Comparison of ENCODE assay signal across 8 cellular contexts in the genomic region with DNA sequence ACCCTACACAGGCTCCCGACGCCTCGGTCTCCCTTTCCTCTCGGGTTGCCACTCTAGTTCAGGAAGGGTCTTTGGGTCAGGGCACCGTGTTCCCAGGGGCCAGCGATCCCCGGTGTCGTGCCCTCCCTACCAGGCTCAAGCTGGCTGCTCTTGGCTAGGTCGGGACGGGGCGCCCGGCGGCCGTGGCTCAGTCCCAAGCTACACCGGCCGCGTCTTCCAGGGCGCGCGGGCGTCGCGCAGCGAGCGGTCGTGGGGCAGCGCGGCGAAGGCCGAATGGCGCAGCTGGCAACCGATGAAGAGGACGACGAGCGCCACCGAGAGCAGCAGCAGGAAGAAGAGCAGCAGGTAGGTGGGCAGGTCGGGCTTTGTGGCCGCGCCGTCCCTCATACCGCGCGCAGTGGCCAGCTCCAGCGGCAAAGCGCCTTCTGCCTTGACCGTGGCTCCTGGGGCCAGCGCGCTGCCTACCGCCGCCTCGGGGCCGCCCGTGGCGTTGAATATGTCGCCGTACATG. TPM values are rescaled to one million over a fixed set of nuclear protein-coding genes. Genes with fewer than 3 reads are reported as not detected.
A peak's percentile ranks its signal among the peaks of the same experiment; 100 is the strongest.
DNase-seq lines count a peak whose midpoint lies in the region; ATAC-seq, FAIRE-seq and TF ChIP-seq lines count a peak whose summit lies in the region.

No MANE protein-coding gene starts in this region.

- peak overlapping the region; percentile 86 for H3K4me3 Mint-ChIP-seq in Calu3 (ENCODE audit: low read depth, unreplicated experiment)
- H3K4me3 Mint-ChIP-seq in activated T-helper 2 cell treated with anti-CD3 and anti-CD28 coated beads, Interferon-gamma antibody, Interleukin-2, Interleukin-4, amounts not matched to agents 10 μg/mL and 5 μg/mL and 100 μg/mL, durations not matched to agents 14 hours and 24 hours and 36 hours (ENCODE audit: low read depth): no peak overlapping the region
- no peak overlapping the region for H3K4me3 Mint-ChIP-seq in naive thymus-derived CD8-positive, alpha-beta T cell

- H3K4me3 ChIP-seq in pancreas: peak overlapping the region in 2 of 4 donors; percentile 18 to 42

- WGBS in pancreas, 2 donors: 1 to 2% methylated on average over 56 of the region's 56 CpGs

- DNase-seq in Calu3: peak; percentile 53
- DNase-seq in left ventricle myocardium superior: no peak
- DNase-seq in pancreas: peak in 1 of 6 donors; percentile 61
- no peak for DNase-seq in Ammon's horn (ENCODE audit: low spot score)
- DNase-seq in activated T-helper 2 cell treated with anti-CD3 and anti-CD28 coated beads, Interferon-gamma antibody, Interleukin-2, Interleukin-4, amounts not matched to agents 10 μg/mL and 5 μg/mL and 100 μg/mL, durations not matched to agents 14 hours and 24 hours and 36 hours (ENCODE audit: low spot score): no peak
- no peak for DNase-seq in activated gamma-delta T cell treated with Interleukin-2 at 50 U/mL for 16 hours
- no peak for DNase-seq in naive thymus-derived CD8-positive, alpha-beta T cell

- peaks cover 2% of the 10 kb centered on the region for H3K9me3 Mint-ChIP-seq in Calu3 (ENCODE audit: low read depth, unreplicated experiment)
- H3K9me3 Mint-ChIP-seq in activated T-helper 2 cell treated with anti-CD3 and anti-CD28 coated beads, Interferon-gamma antibody, Interleukin-2, Interleukin-4, amounts not matched to agents 10 μg/mL and 5 μg/mL and 100 μg/mL, durations not matched to agents 14 hours and 24 hours and 36 hours: no peaks in the 10 kb centered on the region
- peaks cover 0 to 11% (median 0%) of the 10 kb centered on the region in 9 donors for H3K9me3 Mint-ChIP-seq in naive thymus-derived CD8-positive, alpha-beta T cell

- H3K4me1 ChIP-seq in pancreas: peaks cover 0 to 7% (median 7%) of the 10 kb centered on the region in 3 donors

- peaks cover 23% of the 10 kb centered on the region for H3K36me3 Mint-ChIP-seq in Calu3 (ENCODE audit: insufficient read depth, unreplicated experiment)
- no peaks in the 10 kb centered on the region for H3K36me3 Mint-ChIP-seq in activated T-helper 2 cell treated with anti-CD3 and anti-CD28 coated beads, Interferon-gamma antibody, Interleukin-2, Interleukin-4, amounts not matched to agents 10 μg/mL and 5 μg/mL and 100 μg/mL, durations not matched to agents 14 hours and 24 hours and 36 hours (ENCODE audit: low read depth)
- peaks cover 0 to 8% (median 0%) of the 10 kb centered on the region in 3 donors for H3K36me3 Mint-ChIP-seq in naive thymus-derived CD8-positive, alpha-beta T cell

- no TSS peak for BruUV-seq in Calu3 (replicated peaks; lab: Mats Ljungman, UMichigan)

- peaks cover 21% of the 10 kb centered on the region for H3K4me1 Mint-ChIP-seq in Calu3 (ENCODE audit: low read depth, unreplicated experiment)
- H3K4me1 Mint-ChIP-seq in activated T-helper 2 cell treated with anti-CD3 and anti-CD28 coated beads, Interferon-gamma antibody, Interleukin-2, Interleukin-4, amounts not matched to agents 10 μg/mL and 5 μg/mL and 100 μg/mL, durations not matched to agents 14 hours and 24 hours and 36 hours (ENCODE audit: low read depth): no peaks in the 10 kb centered on the region
- H3K4me1 Mint-ChIP-seq in naive thymus-derived CD8-positive, alpha-beta T cell: peaks cover 0 to 6% (median 2%) of the 10 kb centered on the region in 4 donors

- H3K27ac ChIP-seq in pancreas: peak overlapping the region in 1 of 4 donors; percentile 4

- H3K36me3 ChIP-seq in pancreas: no peaks in the 10 kb centered on the region

- H3K27ac Mint-ChIP-seq in Calu3 (ENCODE audit: unreplicated experiment): no peak overlapping the region
- no peak overlapping the region for H3K27ac Mint-ChIP-seq in activated T-helper 2 cell treated with anti-CD3 and anti-CD28 coated beads, Interferon-gamma antibody, Interleukin-2, Interleukin-4, amounts not matched to agents 10 μg/mL and 5 μg/mL and 100 μg/mL, durations not matched to agents 14 hours and 24 hours and 36 hours
- H3K27ac Mint-ChIP-seq in naive thymus-derived CD8-positive, alpha-beta T cell: no peak overlapping the region

- peaks cover 40% of the 10 kb centered on the region for H3K27me3 Mint-ChIP-seq in Calu3 (ENCODE audit: unreplicated experiment)
- peaks cover 41% of the 10 kb centered on the region for H3K27me3 Mint-ChIP-seq in activated T-helper 2 cell treated with anti-CD3 and anti-CD28 coated beads, Interferon-gamma antibody, Interleukin-2, Interleukin-4, amounts not matched to agents 10 μg/mL and 5 μg/mL and 100 μg/mL, durations not matched to agents 14 hours and 24 hours and 36 hours (ENCODE audit: low read depth)
- H3K27me3 Mint-ChIP-seq in naive thymus-derived CD8-positive, alpha-beta T cell: peaks cover 15 to 54% (median 45%) of the 10 kb centered on the region in 5 donors

- no peaks in the 10 kb centered on the region for H3K9me3 ChIP-seq in pancreas

- intact Hi-C loops in Calu3 (cut with micrococcal nuclease; ENCODE audit: unreplicated experiment) (no loop called here), left ventricle myocardium superior (cut with micrococcal nuclease) (no loop called here), pancreas (cut with DNase I) (no loop called here)
- intact Hi-C loops in activated T-helper 2 cell treated with anti-CD3 and anti-CD28 coated beads, Interferon-gamma antibody, Interleukin-2, Interleukin-4, amounts not matched to agents 10 μg/mL and 5 μg/mL and 100 μg/mL, durations not matched to agents 14 hours and 24 hours and 36 hours (cut with micrococcal nuclease): no loop called here

- CTCF ChIA-PET in Calu3 (lab: Charles Lee): no interaction called here

- FAIRE-seq in pancreas (lab: Jason Lieb, UNC): no peak

- POLR2A ChIA-PET in naive thymus-derived CD8-positive, alpha-beta T cell (lab: Charles Lee): no interaction called here

- ATAC-seq in SK-N-SH treated with all-trans-retinoic acid at 6 μM for 48 hours (peak; percentile 42), left ventricle myocardium superior (peak; percentile 53), pancreas (peak; percentile 30 to 50 (median 46))
- no peak for ATAC-seq in naive thymus-derived CD8-positive, alpha-beta T cell

- TF ChIP-seq CTCF in Calu3 (IDR thresholded peaks at IDR 0.05; ENCODE audit: unreplicated experiment) (no peak), pancreas (IDR thresholded peaks at IDR 0.05) (no peak)

- no peaks in the 10 kb centered on the region for H3K27me3 ChIP-seq in pancreas

TF ChIP-seq in SK-N-SH treated with all-trans-retinoic acid at 6 μM for 48 hours, 23 proteins besides CTCF, POLR2A, EP300 and RAD21:
- TF ChIP-seq ZFP3 (CRISPR knock-in tag; IDR thresholded peaks at IDR 0.05) (no peak), GLIS3 (CRISPR knock-in tag; IDR thresholded peaks at IDR 0.05) (no peak), ISL1 (CRISPR knock-in tag; IDR thresholded peaks at IDR 0.05) (no peak), ZNF565 (CRISPR knock-in tag; conservative IDR thresholded peaks at IDR 0.05; ENCODE audit: low read depth) (no peak), TCF4 (CRISPR knock-in tag; IDR thresholded peaks at IDR 0.05; ENCODE audit: borderline replicate concordance) (no peak), ZNF70 (CRISPR knock-in tag; IDR thresholded peaks at IDR 0.05) (no peak), PPARA (CRISPR knock-in tag; IDR thresholded peaks at IDR 0.05; ENCODE audit: borderline replicate concordance) (no peak)
TF ChIP-seq in SK-N-SH treated with all-trans-retinoic acid at 6 μM for 48 hours: peak in this region for 0.

RNA-seq across cellular contexts. Expression of a gene that starts 0.9 kb away (rescaled TPM):
- total RNA-seq in Calu3 (2022) (0.37 and 0.42 TPM in 2 replicates), left ventricle myocardium superior (not detected), pancreas (under 1 TPM in 5 of 6 donors, not detected in 1; 0.12 to 0.46 (median 0.32) TPM)
- 1 to 10 TPM; 1.7 to 4.2 TPM for polyA plus RNA-seq in pancreas
- total RNA-seq in activated T-helper 2 cell treated with anti-CD3 and anti-CD28 coated beads, Interferon-gamma antibody, Interleukin-2, Interleukin-4, amounts not matched to agents 10 μg/mL and 5 μg/mL and 100 μg/mL, durations not matched to agents 14 hours and 24 hours and 36 hours: not detected in 2 replicates
- not detected for total RNA-seq in naive thymus-derived CD8-positive, alpha-beta T cell
- not detected for polyA plus RNA-seq in naive thymus-derived CD8-positive, alpha-beta T cell

RNA-seq across cellular contexts. Expression of a gene that starts 59.4 kb away (rescaled TPM):
- total RNA-seq in Calu3 (2022) (93.1 and 94.2 TPM in 2 replicates), left ventricle myocardium superior (41.7 TPM), pancreas (10 to 100 TPM; 18.5 to 46.1 (median 23.4) TPM)
- polyA plus RNA-seq in pancreas: 1 to 10 TPM; 4.3 to 8.8 TPM
- 19.7 and 21.7 TPM in 2 replicates for total RNA-seq in activated T-helper 2 cell treated with anti-CD3 and anti-CD28 coated beads, Interferon-gamma antibody, Interleukin-2, Interleukin-4, amounts not matched to agents 10 μg/mL and 5 μg/mL and 100 μg/mL, durations not matched to agents 14 hours and 24 hours and 36 hours
- 10 to 100 TPM; 20.0 to 21.5 TPM for total RNA-seq in naive thymus-derived CD8-positive, alpha-beta T cell
- 10 to 100 TPM; 10.8 to 17.2 (median 14.7) TPM for polyA plus RNA-seq in naive thymus-derived CD8-positive, alpha-beta T cell

Comparison
In these comparisons a context has a peak if more than half of its experiments do, and no peak if none do; other contexts are left out.
1. ATAC-seq: peak in SK-N-SH treated with all-trans-retinoic acid at 6 μM for 48 hours (single experiment), left ventricle myocardium superior (single experiment) and pancreas (4 of 4); none in naive thymus-derived CD8-positive, alpha-beta T cell (0 of 2).